Comparison of ENCODE assay signal across 8 cellular contexts in the genomic region with DNA sequence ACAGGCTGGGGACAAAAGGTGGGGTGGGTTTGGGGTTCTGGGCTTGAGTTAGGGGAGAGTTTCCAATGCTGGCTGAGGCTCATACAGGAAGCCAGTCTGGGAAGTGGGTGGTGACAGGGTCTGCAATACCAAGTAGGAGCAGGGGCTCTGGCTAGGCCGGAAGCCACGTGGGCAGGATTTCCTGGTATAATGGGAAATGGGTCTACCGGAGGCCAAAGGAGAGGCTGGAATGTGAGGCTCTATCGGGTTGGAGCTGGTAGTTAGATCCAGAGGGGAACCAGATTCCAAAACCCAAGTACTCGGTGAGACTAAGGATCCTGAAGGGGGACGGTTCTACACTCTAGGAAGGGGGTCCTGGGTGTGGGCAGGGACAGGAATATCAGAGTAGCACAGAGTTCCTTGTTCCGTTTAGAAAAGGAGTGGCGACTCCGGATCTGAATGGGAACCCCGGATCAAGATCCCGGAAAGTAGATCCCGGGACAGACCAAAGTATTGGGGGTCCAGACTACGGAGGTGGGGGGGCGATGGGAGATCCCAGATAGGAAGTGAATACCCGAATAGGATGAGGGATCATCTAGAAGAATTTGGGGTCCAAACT. TPM values are rescaled to one million over a fixed set of nuclear protein-coding genes. Genes with fewer than 3 reads are reported as not detected.
A peak's percentile ranks its signal among the peaks of the same experiment; 100 is the strongest.
DNase-seq lines count a peak whose midpoint lies in the region; ATAC-seq and TF ChIP-seq lines count a peak whose summit lies in the region.

No MANE protein-coding gene starts in this region.

- H3K27me3 Mint-ChIP-seq in chondrocyte (ENCODE audit: low read depth), result no peaks in the 10 kb centered on the region

- peak overlapping the region; percentile 98 for H3K4me2 ChIP-seq in DND-41 (ENCODE audit: insufficient read depth, low read length)

- peak; percentile 55 for DNase-seq in DND-41
- peak; percentile 73 for DNase-seq in NB4 (ENCODE audit: low read depth)
- no peak for DNase-seq in chondrocyte (ENCODE audit: low spot score)
- no peak for DNase-seq in GM19240 (ENCODE audit: insufficient read length, low spot score)
- DNase-seq in NCI-H187 (lab: John Stamatoyannopoulos, UW), result no peak

- peak overlapping the region; percentile 80 for H3K27ac ChIP-seq in DND-41 (ENCODE audit: low read length)
- H3K27ac ChIP-seq in mesodermal cell (ENCODE audit: low read depth, low read length, severe bottlenecking), result peak overlapping the region; percentile 62

- H3K4me3 ChIP-seq in DND-41 (ENCODE audit: low read depth in 1 of 2, low read length in 2 of 2), result peak overlapping the region; percentile 91 to 94
- peak overlapping the region; percentile 82 for H3K4me3 ChIP-seq in NB4 (ENCODE audit: low read depth, low read length)
- H3K4me3 ChIP-seq in mesodermal cell (ENCODE audit: extremely low read depth, insufficient read depth, low read length, poor library complexity, severe bottlenecking), result peak overlapping the region; percentile 100

- no peaks in the 10 kb centered on the region for H3K36me3 Mint-ChIP-seq in chondrocyte (ENCODE audit: low read depth)

- H3K9me3 ChIP-seq in DND-41 (ENCODE audit: insufficient read depth, low read length, severe bottlenecking), result no peaks in the 10 kb centered on the region
- no peaks in the 10 kb centered on the region for H3K9me3 ChIP-seq in mesodermal cell (ENCODE audit: control insufficient read depth, low read length)

- peak overlapping the region; percentile 96 for H2AFZ ChIP-seq in DND-41 (ENCODE audit: low read depth, low read length)

- peaks cover 56% of the 10 kb centered on the region for H3K79me2 ChIP-seq in DND-41 (ENCODE audit: insufficient read depth, low read length)

- H3K4me1 Mint-ChIP-seq in chondrocyte (ENCODE audit: low read depth), result peaks cover 32% of the 10 kb centered on the region

- peaks cover 39% of the 10 kb centered on the region for H4K20me1 ChIP-seq in DND-41 (ENCODE audit: insufficient read depth, low read length)

- no peaks in the 10 kb centered on the region for H3K27me3 ChIP-seq in DND-41 (ENCODE audit: insufficient read depth, low read length, poor library complexity)

- no peak for ATAC-seq in DND-41 (ENCODE audit: insufficient read depth, low read depth)
- ATAC-seq in HG03565 (IDR thresholded peaks at IDR 0.05; ENCODE audit: unreplicated experiment), result no peak
- no peak for ATAC-seq in GM21723 (IDR thresholded peaks at IDR 0.05; ENCODE audit: unreplicated experiment)

- whole genome bisulfite sequencing in mesodermal cell (ENCODE audit: insufficient coverage in 2 of 2), 2 experiments, result 1% methylated on average over 13 to 15 of the region's 15 CpGs

- H3K9me3 Mint-ChIP-seq in chondrocyte (ENCODE audit: low read depth), result no peaks in the 10 kb centered on the region

- TF ChIP-seq CTCF in DND-41 (IDR thresholded peaks at IDR 0.05; ENCODE audit: borderline replicate concordance, extremely low read depth, low read length, poor library complexity, severe bottlenecking), result no peak
- TF ChIP-seq CTCF in NB4 (IDR thresholded peaks at IDR 0.05; ENCODE audit: low read depth, low read length), result no peak
- TF ChIP-seq CTCF in chondrocyte (IDR thresholded peaks at IDR 0.05), result no peak

- H3K4me3 Mint-ChIP-seq in chondrocyte (ENCODE audit: unreplicated experiment), result peak overlapping the region; percentile 95

- H3K36me3 ChIP-seq in DND-41 (ENCODE audit: insufficient read depth, low read length) (peaks cover 24% of the 10 kb centered on the region), mesodermal cell (ENCODE audit: control insufficient read depth, insufficient read depth, low read length) (peaks cover 35% of the 10 kb centered on the region)

- H3K9ac ChIP-seq in DND-41 (ENCODE audit: low read depth, low read length), result peak overlapping the region; percentile 83

- TF ChIP-seq POLR2A in NB4 (IDR thresholded peaks at IDR 0.05; ENCODE audit: extremely low read depth, insufficient read length), result no peak

- H3K4me1 ChIP-seq in DND-41 (ENCODE audit: insufficient read depth, low read length) (peaks cover 39% of the 10 kb centered on the region), mesodermal cell (ENCODE audit: control insufficient read depth, insufficient read depth, low read length, poor library complexity, severe bottlenecking) (peaks cover 13% of the 10 kb centered on the region)

- H3K27ac Mint-ChIP-seq in chondrocyte (ENCODE audit: unreplicated experiment), result peak overlapping the region; percentile 96

RNA-seq across cellular contexts. Expression of gene CDC37, which starts 0.8 kb away (rescaled TPM):
- total RNA-seq in chondrocyte, result 137 to 159 TPM (median 141 TPM) in 3 replicates
- 222 TPM for polyA plus RNA-seq in mesodermal cell (2013, experiment 1 of 2)
- 182 TPM for polyA plus RNA-seq in mesodermal cell (2013, experiment 2 of 2)

RNA-seq across cellular contexts. Expression of gene PDE4A, which starts 17.8 kb away (rescaled TPM):
- 16.8 to 18.9 TPM (median 18.8 TPM) in 3 replicates for total RNA-seq in chondrocyte
- 5.8 TPM for polyA plus RNA-seq in mesodermal cell (2013, experiment 1 of 2)
- polyA plus RNA-seq in mesodermal cell (2013, experiment 2 of 2), result 5.3 TPM

RNA-seq across cellular contexts. Expression of gene TYK2, which starts 22.2 kb away (rescaled TPM):
- 94.4 to 132 TPM (median 104 TPM) in 3 replicates for total RNA-seq in chondrocyte
- 83.0 TPM for polyA plus RNA-seq in mesodermal cell (2013, experiment 1 of 2)
- 69.6 TPM for polyA plus RNA-seq in mesodermal cell (2013, experiment 2 of 2)

Comparison
In these comparisons a context has a peak if more than half of its experiments do, and no peak if none do; other contexts are left out.
1. DNase-seq: peak in DND-41 (single experiment) and NB4 (single experiment); none in chondrocyte (single experiment), GM19240 (single experiment) and NCI-H187 (0 of 2).
2. Peak in every context shown above with its lines, with median percentiles within 50 percentile points of each other: H3K4me3 ChIP-seq.